1 cellular context compared by ENCODE assay signal in the genomic region with DNA sequence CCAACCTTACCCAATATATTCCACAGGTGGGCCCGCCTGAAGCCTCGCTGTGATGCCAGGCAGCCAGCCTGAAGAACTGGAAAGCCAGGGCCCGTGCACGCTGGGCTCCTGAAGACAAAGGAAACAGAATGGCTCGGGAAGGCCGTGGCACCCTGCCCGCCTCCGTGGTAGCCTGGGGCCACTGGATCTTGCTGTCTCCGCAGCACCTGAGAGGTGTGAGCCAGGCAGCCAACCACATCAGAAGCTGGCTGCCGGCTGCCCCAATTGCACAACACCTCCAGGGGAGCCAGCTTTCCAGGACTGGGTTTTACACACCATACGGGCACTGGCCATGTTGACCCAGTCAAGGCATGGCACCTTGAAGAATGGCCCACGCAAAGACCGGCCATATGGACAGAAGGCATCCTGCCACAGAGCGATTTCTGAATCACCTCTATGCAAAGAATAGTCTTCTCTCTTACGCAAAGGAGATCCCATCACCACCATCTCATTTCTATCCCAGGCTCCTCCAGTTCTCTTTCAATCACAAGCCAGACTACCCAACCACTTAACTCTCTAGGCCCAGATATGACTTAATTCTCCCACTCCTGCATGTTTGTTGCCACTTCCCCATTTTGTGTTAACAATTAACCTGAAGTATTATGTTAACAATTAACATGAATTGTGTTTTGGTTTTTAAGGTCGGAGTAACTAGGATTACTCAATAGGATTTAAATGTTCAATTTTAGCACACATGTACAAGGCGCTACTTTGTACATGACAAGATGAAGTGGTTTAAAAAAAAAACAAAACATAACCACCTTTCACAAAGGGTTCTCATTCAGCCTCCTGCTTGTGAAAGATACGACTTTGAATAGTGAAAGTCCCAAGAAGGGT.
A peak's percentile ranks its signal among the peaks of the same experiment; 100 is the strongest.
TF ChIP-seq lines count a peak whose summit lies in the region.

No MANE protein-coding gene starts in this region.

TF ChIP-seq in GM12878, 131 proteins besides CTCF, POLR2A, EP300 and RAD21 (continued from another document):
- TF ChIP-seq, protein P1, sequence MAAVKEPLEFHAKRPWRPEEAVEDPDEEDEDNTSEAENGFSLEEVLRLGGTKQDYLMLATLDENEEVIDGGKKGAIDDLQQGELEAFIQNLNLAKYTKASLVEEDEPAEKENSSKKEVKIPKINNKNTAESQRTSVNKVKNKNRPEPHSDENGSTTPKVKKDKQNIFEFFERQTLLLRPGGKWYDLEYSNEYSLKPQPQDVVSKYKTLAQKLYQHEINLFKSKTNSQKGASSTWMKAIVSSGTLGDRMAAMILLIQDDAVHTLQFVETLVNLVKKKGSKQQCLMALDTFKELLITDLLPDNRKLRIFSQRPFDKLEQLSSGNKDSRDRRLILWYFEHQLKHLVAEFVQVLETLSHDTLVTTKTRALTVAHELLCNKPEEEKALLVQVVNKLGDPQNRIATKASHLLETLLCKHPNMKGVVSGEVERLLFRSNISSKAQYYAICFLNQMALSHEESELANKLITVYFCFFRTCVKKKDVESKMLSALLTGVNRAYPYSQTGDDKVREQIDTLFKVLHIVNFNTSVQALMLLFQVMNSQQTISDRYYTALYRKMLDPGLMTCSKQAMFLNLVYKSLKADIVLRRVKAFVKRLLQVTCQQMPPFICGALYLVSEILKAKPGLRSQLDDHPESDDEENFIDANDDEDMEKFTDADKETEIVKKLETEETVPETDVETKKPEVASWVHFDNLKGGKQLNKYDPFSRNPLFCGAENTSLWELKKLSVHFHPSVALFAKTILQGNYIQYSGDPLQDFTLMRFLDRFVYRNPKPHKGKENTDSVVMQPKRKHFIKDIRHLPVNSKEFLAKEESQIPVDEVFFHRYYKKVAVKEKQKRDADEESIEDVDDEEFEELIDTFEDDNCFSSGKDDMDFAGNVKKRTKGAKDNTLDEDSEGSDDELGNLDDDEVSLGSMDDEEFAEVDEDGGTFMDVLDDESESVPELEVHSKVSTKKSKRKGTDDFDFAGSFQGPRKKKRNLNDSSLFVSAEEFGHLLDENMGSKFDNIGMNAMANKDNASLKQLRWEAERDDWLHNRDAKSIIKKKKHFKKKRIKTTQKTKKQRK (IDR thresholded peaks at IDR 0.05; ENCODE audit: low read depth, low read length), result no peak
- no peak for TF ChIP-seq NRF1 (conservative IDR thresholded peaks at IDR 0.05; ENCODE audit: low read depth, low read length)
- TF ChIP-seq SMARCA5 (IDR thresholded peaks at IDR 0.05), result peak; percentile 73; the same call in 1 of the 2 replicates
- no peak for TF ChIP-seq MYB (IDR thresholded peaks at IDR 0.05; ENCODE audit: borderline replicate concordance, low read depth, low read length)
- no peak for TF ChIP-seq ZNF24 (IDR thresholded peaks at IDR 0.05)
- peak; percentile 54; the same call in 1 of the 2 replicates for TF ChIP-seq STAT3 (IDR thresholded peaks at IDR 0.05; ENCODE audit: low read depth, low read length)
- TF ChIP-seq, protein P2, sequence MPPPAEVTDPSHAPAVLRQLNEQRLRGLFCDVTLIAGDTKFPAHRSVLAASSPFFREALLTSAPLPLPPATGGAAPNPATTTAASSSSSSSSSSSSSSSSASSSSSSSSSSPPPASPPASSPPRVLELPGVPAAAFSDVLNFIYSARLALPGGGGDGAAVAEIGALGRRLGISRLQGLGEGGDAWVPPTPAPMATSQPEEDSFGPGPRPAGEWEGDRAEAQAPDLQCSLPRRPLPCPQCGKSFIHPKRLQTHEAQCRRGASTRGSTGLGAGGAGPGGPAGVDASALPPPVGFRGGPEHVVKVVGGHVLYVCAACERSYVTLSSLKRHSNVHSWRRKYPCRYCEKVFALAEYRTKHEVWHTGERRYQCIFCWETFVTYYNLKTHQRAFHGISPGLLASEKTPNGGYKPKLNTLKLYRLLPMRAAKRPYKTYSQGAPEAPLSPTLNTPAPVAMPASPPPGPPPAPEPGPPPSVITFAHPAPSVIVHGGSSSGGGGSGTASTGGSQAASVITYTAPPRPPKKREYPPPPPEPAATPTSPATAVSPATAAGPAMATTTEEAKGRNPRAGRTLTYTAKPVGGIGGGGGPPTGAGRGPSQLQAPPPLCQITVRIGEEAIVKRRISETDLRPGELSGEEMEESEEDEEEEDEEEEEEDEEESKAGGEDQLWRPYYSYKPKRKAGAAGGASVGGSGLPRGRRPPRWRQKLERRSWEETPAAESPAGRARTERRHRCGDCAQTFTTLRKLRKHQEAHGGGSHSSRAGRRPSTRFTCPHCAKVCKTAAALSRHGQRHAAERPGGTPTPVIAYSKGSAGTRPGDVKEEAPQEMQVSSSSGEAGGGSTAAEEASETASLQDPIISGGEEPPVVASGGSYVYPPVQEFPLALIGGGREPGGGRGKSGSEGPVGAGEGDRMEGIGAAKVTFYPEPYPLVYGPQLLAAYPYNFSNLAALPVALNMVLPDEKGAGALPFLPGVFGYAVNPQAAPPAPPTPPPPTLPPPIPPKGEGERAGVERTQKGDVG (CRISPR knock-in tag; IDR thresholded peaks at IDR 0.05), result no peak
- TF ChIP-seq, protein P3, sequence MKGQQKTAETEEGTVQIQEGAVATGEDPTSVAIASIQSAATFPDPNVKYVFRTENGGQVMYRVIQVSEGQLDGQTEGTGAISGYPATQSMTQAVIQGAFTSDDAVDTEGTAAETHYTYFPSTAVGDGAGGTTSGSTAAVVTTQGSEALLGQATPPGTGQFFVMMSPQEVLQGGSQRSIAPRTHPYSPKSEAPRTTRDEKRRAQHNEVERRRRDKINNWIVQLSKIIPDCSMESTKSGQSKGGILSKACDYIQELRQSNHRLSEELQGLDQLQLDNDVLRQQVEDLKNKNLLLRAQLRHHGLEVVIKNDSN (IDR thresholded peaks at IDR 0.05; ENCODE audit: borderline replicate concordance, extremely low read length, insufficient read depth, low read depth, low read length), result no peak
- TF ChIP-seq, protein P4, sequence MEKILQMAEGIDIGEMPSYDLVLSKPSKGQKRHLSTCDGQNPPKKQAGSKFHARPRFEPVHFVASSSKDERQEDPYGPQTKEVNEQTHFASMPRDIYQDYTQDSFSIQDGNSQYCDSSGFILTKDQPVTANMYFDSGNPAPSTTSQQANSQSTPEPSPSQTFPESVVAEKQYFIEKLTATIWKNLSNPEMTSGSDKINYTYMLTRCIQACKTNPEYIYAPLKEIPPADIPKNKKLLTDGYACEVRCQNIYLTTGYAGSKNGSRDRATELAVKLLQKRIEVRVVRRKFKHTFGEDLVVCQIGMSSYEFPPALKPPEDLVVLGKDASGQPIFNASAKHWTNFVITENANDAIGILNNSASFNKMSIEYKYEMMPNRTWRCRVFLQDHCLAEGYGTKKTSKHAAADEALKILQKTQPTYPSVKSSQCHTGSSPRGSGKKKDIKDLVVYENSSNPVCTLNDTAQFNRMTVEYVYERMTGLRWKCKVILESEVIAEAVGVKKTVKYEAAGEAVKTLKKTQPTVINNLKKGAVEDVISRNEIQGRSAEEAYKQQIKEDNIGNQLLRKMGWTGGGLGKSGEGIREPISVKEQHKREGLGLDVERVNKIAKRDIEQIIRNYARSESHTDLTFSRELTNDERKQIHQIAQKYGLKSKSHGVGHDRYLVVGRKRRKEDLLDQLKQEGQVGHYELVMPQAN (conservative IDR thresholded peaks at IDR 0.05), result no peak
- TF ChIP-seq RFX5 (IDR thresholded peaks at IDR 0.05; ENCODE audit: low read depth, low read length), result no peak
- no peak for TF ChIP-seq FOS (IDR thresholded peaks at IDR 0.05; ENCODE audit: borderline replicate concordance, extremely low read depth, insufficient read length)
- no peak for TF ChIP-seq CHD1 (IDR thresholded peaks at IDR 0.05; ENCODE audit: low read depth, low read length)
- TF ChIP-seq ZNF274 (IDR thresholded peaks at IDR 0.05; ENCODE audit: insufficient read depth, insufficient read length), result no peak
- TF ChIP-seq BHLHE40 (IDR thresholded peaks at IDR 0.05; ENCODE audit: borderline replicate concordance in 1 of 2, low read depth in 2 of 2, low read length in 1 of 2), result peak; percentile 33 to 62; a peak in 3 of 4 replicates
